Comparison of ENCODE assay signal across 1 cellular context in genomic region chr14:31026395-31027096, GRCh38.
TF ChIP-seq lines count a peak whose summit lies in the region.

No MANE protein-coding gene starts in this region.

TF ChIP-seq in HepG2, 621 proteins besides CTCF, POLR2A, EP300 and RAD21 (continued from another document and continues in another):
- TF ChIP-seq HNRNPK (IDR thresholded peaks at IDR 0.05; ENCODE audit: low read depth, low read length, poor library complexity, severe bottlenecking): peak; percentile 94
- peak; percentile 79; the same call in 1 of the 2 replicates for TF ChIP-seq ZZZ3 (CRISPR knock-in tag; IDR thresholded peaks at IDR 0.05; ENCODE audit: borderline replicate concordance)
- TF ChIP-seq JUN (CRISPR knock-in tag; IDR thresholded peaks at IDR 0.05): no peak
- no peak; the same call in 1 of the 2 replicates for TF ChIP-seq E2F5 (CRISPR knock-in tag; conservative IDR thresholded peaks at IDR 0.05)
- TF ChIP-seq SMARCC2 (IDR thresholded peaks at IDR 0.05): no peak
- no peak for TF ChIP-seq SOX6 (IDR thresholded peaks at IDR 0.05)
- TF ChIP-seq SOX6 (CRISPR knock-in tag; IDR thresholded peaks at IDR 0.05): peak; percentile 65
- TF ChIP-seq ZNF263 (CRISPR knock-in tag; IDR thresholded peaks at IDR 0.05): no peak
- TF ChIP-seq RFX3 (CRISPR knock-in tag; IDR thresholded peaks at IDR 0.05): no peak; the same call in 1 of the 2 replicates
- peak; percentile 83 for TF ChIP-seq ZFY (CRISPR knock-in tag; IDR thresholded peaks at IDR 0.05)
- TF ChIP-seq TOE1 (CRISPR knock-in tag; IDR thresholded peaks at IDR 0.05): 0 out of 2 replicates have a peak, but pooled peaks have one; percentile 45
- no peak for TF ChIP-seq ZSCAN22 (CRISPR knock-in tag; IDR thresholded peaks at IDR 0.05)
- no peak; the same call in 1 of the 2 replicates for TF ChIP-seq ZNF615 (CRISPR knock-in tag; IDR thresholded peaks at IDR 0.05; ENCODE audit: borderline replicate concordance)
- no peak for TF ChIP-seq PHF20 (CRISPR knock-in tag; IDR thresholded peaks at IDR 0.05)
- TF ChIP-seq, protein P1, sequence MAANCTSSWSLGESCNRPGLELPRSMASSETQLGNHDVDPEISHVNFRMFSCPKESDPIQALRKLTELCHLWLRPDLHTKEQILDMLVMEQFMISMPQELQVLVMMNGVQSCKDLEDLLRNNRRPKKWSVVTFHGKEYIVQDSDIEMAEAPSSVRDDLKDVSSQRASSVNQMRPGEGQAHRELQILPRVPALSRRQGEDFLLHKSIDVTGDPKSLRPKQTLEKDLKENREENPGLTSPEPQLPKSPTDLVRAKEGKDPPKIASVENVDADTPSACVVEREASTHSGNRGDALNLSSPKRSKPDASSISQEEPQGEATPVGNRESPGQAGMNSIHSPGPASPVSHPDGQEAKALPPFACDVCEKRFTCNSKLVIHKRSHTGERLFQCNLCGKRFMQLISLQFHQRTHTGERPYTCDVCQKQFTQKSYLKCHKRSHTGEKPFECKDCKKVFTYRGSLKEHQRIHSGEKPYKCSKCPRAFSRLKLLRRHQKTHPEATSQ (CRISPR knock-in tag; IDR thresholded peaks at IDR 0.05; ENCODE audit: borderline replicate concordance): no peak; the same call in 1 of the 2 replicates
- TF ChIP-seq HNF4A (CRISPR knock-in tag; IDR thresholded peaks at IDR 0.05): 0 out of 2 replicates have a peak, but pooled peaks have one; percentile 10
- no peak for TF ChIP-seq ZNF629 (CRISPR knock-in tag; conservative IDR thresholded peaks at IDR 0.05)
- peak; percentile 60; the same call in 1 of the 2 replicates for TF ChIP-seq ZSCAN30 (CRISPR knock-in tag; IDR thresholded peaks at IDR 0.05)
- no peak; the same call in 1 of the 2 replicates for TF ChIP-seq UBTF (CRISPR knock-in tag; IDR thresholded peaks at IDR 0.05)
- TF ChIP-seq ZKSCAN8 (CRISPR knock-in tag; IDR thresholded peaks at IDR 0.05; ENCODE audit: borderline replicate concordance): peak; percentile 20; the same call in 1 of the 2 replicates
- TF ChIP-seq ZNF335 (CRISPR knock-in tag; IDR thresholded peaks at IDR 0.05): no peak
- TF ChIP-seq, protein P2, sequence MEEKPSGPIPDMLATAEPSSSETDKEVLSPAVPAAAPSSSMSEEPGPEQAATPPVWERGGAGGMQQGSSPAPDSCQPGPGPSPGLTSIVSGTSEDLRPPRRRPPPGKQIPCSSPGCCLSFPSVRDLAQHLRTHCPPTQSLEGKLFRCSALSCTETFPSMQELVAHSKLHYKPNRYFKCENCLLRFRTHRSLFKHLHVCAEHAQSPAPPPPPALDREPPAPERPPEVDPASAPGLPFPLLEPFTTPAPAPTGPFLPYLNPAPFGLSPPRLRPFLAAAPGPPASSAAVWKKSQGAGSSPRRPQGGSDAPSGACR (CRISPR knock-in tag; IDR thresholded peaks at IDR 0.05): no peak; the same call in 1 of the 2 replicates
- TF ChIP-seq ZGPAT (CRISPR knock-in tag; IDR thresholded peaks at IDR 0.05): peak; percentile 80
- no peak for TF ChIP-seq MLLT10 (CRISPR knock-in tag; IDR thresholded peaks at IDR 0.05)
- TF ChIP-seq, protein P3, sequence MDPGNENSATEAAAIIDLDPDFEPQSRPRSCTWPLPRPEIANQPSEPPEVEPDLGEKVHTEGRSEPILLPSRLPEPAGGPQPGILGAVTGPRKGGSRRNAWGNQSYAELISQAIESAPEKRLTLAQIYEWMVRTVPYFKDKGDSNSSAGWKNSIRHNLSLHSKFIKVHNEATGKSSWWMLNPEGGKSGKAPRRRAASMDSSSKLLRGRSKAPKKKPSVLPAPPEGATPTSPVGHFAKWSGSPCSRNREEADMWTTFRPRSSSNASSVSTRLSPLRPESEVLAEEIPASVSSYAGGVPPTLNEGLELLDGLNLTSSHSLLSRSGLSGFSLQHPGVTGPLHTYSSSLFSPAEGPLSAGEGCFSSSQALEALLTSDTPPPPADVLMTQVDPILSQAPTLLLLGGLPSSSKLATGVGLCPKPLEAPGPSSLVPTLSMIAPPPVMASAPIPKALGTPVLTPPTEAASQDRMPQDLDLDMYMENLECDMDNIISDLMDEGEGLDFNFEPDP (CRISPR knock-in tag; conservative IDR thresholded peaks at IDR 0.05): no peak
- TF ChIP-seq, protein P4, sequence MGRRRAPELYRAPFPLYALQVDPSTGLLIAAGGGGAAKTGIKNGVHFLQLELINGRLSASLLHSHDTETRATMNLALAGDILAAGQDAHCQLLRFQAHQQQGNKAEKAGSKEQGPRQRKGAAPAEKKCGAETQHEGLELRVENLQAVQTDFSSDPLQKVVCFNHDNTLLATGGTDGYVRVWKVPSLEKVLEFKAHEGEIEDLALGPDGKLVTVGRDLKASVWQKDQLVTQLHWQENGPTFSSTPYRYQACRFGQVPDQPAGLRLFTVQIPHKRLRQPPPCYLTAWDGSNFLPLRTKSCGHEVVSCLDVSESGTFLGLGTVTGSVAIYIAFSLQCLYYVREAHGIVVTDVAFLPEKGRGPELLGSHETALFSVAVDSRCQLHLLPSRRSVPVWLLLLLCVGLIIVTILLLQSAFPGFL (CRISPR knock-in tag; IDR thresholded peaks at IDR 0.05): 0 out of 2 replicates have a peak, but pooled peaks have one; percentile 77
- peak; percentile 74 for TF ChIP-seq ZNF331 (CRISPR knock-in tag; IDR thresholded peaks at IDR 0.05)
- 0 out of 2 replicates have a peak, but pooled peaks have one; percentile 70 for TF ChIP-seq ZNF703 (CRISPR knock-in tag; IDR thresholded peaks at IDR 0.05; ENCODE audit: borderline replicate concordance)
- TF ChIP-seq ZNF660 (CRISPR knock-in tag; IDR thresholded peaks at IDR 0.05; ENCODE audit: borderline replicate concordance, low read depth): no peak
- TF ChIP-seq HBP1 (CRISPR knock-in tag; IDR thresholded peaks at IDR 0.05; ENCODE audit: low read depth): peak; percentile 77; the same call in 1 of the 2 replicates
- peak; percentile 27; the same call in 1 of the 2 replicates for TF ChIP-seq TFDP1 (CRISPR knock-in tag; IDR thresholded peaks at IDR 0.05; ENCODE audit: borderline replicate concordance)
- TF ChIP-seq, protein P5, sequence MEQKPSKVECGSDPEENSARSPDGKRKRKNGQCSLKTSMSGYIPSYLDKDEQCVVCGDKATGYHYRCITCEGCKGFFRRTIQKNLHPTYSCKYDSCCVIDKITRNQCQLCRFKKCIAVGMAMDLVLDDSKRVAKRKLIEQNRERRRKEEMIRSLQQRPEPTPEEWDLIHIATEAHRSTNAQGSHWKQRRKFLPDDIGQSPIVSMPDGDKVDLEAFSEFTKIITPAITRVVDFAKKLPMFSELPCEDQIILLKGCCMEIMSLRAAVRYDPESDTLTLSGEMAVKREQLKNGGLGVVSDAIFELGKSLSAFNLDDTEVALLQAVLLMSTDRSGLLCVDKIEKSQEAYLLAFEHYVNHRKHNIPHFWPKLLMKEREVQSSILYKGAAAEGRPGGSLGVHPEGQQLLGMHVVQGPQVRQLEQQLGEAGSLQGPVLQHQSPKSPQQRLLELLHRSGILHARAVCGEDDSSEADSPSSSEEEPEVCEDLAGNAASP (CRISPR knock-in tag; IDR thresholded peaks at IDR 0.05; ENCODE audit: borderline replicate concordance): peak; percentile 64; the same call in 1 of the 2 replicates
- peak; percentile 19; the same call in 1 of the 2 replicates for TF ChIP-seq MEIS2 (CRISPR knock-in tag; IDR thresholded peaks at IDR 0.05)
- peak; percentile 78 for TF ChIP-seq ZMYM2 (CRISPR knock-in tag; IDR thresholded peaks at IDR 0.05)
- TF ChIP-seq PAF1 (CRISPR knock-in tag; IDR thresholded peaks at IDR 0.05): peak; percentile 81; the same call in 1 of the 2 replicates
- no peak for TF ChIP-seq LRRFIP1 (CRISPR knock-in tag; conservative IDR thresholded peaks at IDR 0.05)
- TF ChIP-seq PLSCR1 (CRISPR knock-in tag; IDR thresholded peaks at IDR 0.05; ENCODE audit: borderline replicate concordance): no peak
- TF ChIP-seq ZFP36L2 (CRISPR knock-in tag; IDR thresholded peaks at IDR 0.05): 0 out of 2 replicates have a peak, but pooled peaks have one; percentile 75
- TF ChIP-seq TMF1 (CRISPR knock-in tag; IDR thresholded peaks at IDR 0.05; ENCODE audit: low read depth): peak; percentile 71; the same call in 1 of the 2 replicates
- TF ChIP-seq CSRNP1 (CRISPR knock-in tag; IDR thresholded peaks at IDR 0.05): peak; percentile 20; the same call in 1 of the 2 replicates
- no peak for TF ChIP-seq MAFF (IDR thresholded peaks at IDR 0.05; ENCODE audit: low read depth, low read length)
- peak; percentile 79; the same call in 1 of the 2 replicates for TF ChIP-seq KLF11 (CRISPR knock-in tag; IDR thresholded peaks at IDR 0.05)
